12 cellular contexts compared by ENCODE assay signal in the genomic region with DNA sequence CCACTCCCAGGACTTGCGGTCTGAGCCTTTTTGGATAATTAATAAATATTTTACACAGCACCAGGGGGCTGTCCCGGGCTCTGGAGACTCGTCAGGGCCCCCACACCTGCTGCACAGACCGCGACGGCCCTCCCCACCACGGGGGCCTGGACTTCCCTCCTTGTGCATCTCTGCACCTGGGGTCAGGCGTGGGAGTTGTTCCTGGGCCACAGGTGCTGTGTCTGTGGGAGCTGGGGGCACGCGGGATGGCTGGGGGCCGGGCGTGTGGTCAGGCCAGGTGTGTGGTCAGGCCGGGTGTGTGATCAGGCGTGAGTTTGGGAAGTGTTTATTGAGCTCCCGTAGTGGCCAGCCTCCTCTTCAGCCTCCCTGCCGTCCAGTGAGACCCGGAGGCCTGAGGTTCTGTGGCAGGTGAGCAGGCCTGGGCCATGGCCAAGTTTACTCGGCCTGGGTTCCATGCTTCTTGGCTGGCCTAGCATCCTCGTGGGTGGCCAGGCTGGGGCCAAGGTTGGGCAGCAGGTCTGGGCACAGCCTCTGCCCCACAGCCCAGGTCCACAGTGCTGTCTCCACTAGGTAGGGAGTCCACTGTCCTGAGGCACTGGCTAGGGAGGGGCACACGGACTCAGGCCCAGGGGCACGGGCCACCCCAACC. TPM values are rescaled to one million over a fixed set of nuclear protein-coding genes. Genes with fewer than 3 reads are reported as not detected.
DNase-seq lines count a peak whose midpoint lies in the region; ATAC-seq, FAIRE-seq and TF ChIP-seq lines count a peak whose summit lies in the region.
"Had no signal": no experiment of that assay in that cellular context is flagged by ENCODE, and none has a peak within 500 bp of the region (broad histone marks: within the 10 kb centered on the region; RNA-seq: fewer than 3 reads in every experiment).

No MANE protein-coding gene starts in this region.

- H2BK120ac ChIP-seq in IMR-90 (ENCODE audit: low read depth, low read length) = no peak overlapping the region

- no peak overlapping the region for H3K4ac ChIP-seq in IMR-90 (ENCODE audit: low read depth, low read length)

- no peak overlapping the region for H2BK15ac ChIP-seq in IMR-90 (ENCODE audit: low read depth, low read length)

- no peak overlapping the region for H3K23ac ChIP-seq in IMR-90 (ENCODE audit: low read depth, low read length)

- no peak overlapping the region for H3K14ac ChIP-seq in IMR-90 (replicated peaks; ENCODE audit: low read depth, low read length)

- 83% methylated on average over 9 of the region's 21 CpGs; no CpG with 5 or more reads in 1 of the 2 experiments for WGBS in IMR-90 (ENCODE audit: extremely low coverage in 2 of 2, insufficient read length in 1 of 2), 2 experiments

- H4K91ac ChIP-seq in IMR-90 (ENCODE audit: insufficient read depth, low read depth, low read length) = no peak overlapping the region

- H3K36me3 ChIP-seq in A673 (ENCODE audit: insufficient read depth, low read length, poor library complexity, severe bottlenecking) (peaks cover 29% of the 10 kb centered on the region), IMR-90 (ENCODE audit: control insufficient read depth, insufficient read depth, low read length) (peaks cover 28% of the 10 kb centered on the region), kidney (ENCODE audit: control insufficient read depth in 1 of 2, insufficient read depth in 2 of 2, low read length in 2 of 2) (peaks cover 8 to 19% of the 10 kb centered on the region in 2 donors)

- no peak for ATAC-seq in IMR-90 (ENCODE audit: low read depth)
- no peak for ATAC-seq in activated CD8-positive, alpha-beta memory T cell treated with anti-CD3 and anti-CD28 coated beads, Interleukin-2, amount 10 ng/mL, durations not matched to agents 7 days and 5 days
- ATAC-seq in foreskin keratinocyte = no peak

- H3K4me1 ChIP-seq in A673 (ENCODE audit: insufficient read depth, low read length, poor library complexity, severe bottlenecking) (peaks cover 36% of the 10 kb centered on the region), IMR-90 (ENCODE audit: control insufficient read depth, insufficient read depth, low read length) (peaks cover 21% of the 10 kb centered on the region), kidney (ENCODE audit: control insufficient read depth in 1 of 2, insufficient read depth in 1 of 2, low read depth in 1 of 2, low read length in 2 of 2) (peaks cover 11 to 35% of the 10 kb centered on the region in 2 donors), foreskin keratinocyte (peaks cover 6% of the 10 kb centered on the region)

- H3K27me3 ChIP-seq in A673 (replicated peaks; ENCODE audit: insufficient read depth, low read depth, low read length, poor library complexity) (no peaks in the 10 kb centered on the region), IMR-90 (ENCODE audit: control insufficient read depth, insufficient read depth, low read length) (no peaks in the 10 kb centered on the region), foreskin keratinocyte (no peaks in the 10 kb centered on the region)
- H3K27me3 ChIP-seq: dorsolateral prefrontal cortex, upper lobe of right lung had no signal

- no peak overlapping the region for H3K18ac ChIP-seq in IMR-90 (ENCODE audit: low read depth, low read length)

- POLR2A ChIA-PET in A673 (lab: Charles Lee; ENCODE audit: low non-redundant PET) = no interaction called here
- POLR2A ChIA-PET in IMR-90 (lab: Charles Lee; ENCODE audit: unreplicated experiment) = no interaction called here

- intact Hi-C loops in A673 (cut with micrococcal nuclease; ENCODE audit: unreplicated experiment) = no loop called here
- intact Hi-C loops in IMR-90 (cut with micrococcal nuclease) = no loop called here
- intact Hi-C loops in kidney (cut with DNase I) = no loop called here

- FAIRE-seq in kidney (lab: Jason Lieb, UNC) = no peak

- CTCF ChIA-PET in A673 (lab: Charles Lee) = no interaction called here
- CTCF ChIA-PET in IMR-90 (lab: Yijun Ruan, JAX) = no interaction called here
- CTCF ChIA-PET in activated CD8-positive, alpha-beta memory T cell treated with anti-CD3 and anti-CD28 coated beads, Interleukin-2, amount 10 ng/mL, durations not matched to agents 7 days and 5 days (lab: Charles Lee) = interaction anchor here (0.9 to 2.1 kb wide), 5 partner anchors 10 to 42 kb away, joined by 4 to 9 read pairs (median 4); a partner anchor contains a TSS

- in situ Hi-C loops in IMR-90 (cut with MboI; ENCODE audit: low sequenced_read_pairs) = no loop called here

- H4K8ac ChIP-seq in IMR-90 (ENCODE audit: low read depth in 2 of 2, low read length in 2 of 2) = no peak overlapping the region

- H3K27me3 Mint-ChIP-seq in activated CD8-positive, alpha-beta memory T cell treated with anti-CD3 and anti-CD28 coated beads, Interleukin-2, amount 10 ng/mL, durations not matched to agents 7 days and 5 days = peaks cover 12% of the 10 kb centered on the region

- H2BK20ac ChIP-seq in IMR-90 (ENCODE audit: low read depth, low read length) = no peak overlapping the region

- peak overlapping the region; percentile 5 for H2AK9ac ChIP-seq in IMR-90 (replicated peaks; ENCODE audit: low read depth, low read length, poor library complexity)

- peaks cover 6% of the 10 kb centered on the region for H3K36me3 Mint-ChIP-seq in activated CD8-positive, alpha-beta memory T cell treated with anti-CD3 and anti-CD28 coated beads, Interleukin-2, amount 10 ng/mL, durations not matched to agents 7 days and 5 days

- no peak overlapping the region for H3K56ac ChIP-seq in IMR-90 (ENCODE audit: extremely low read depth, insufficient read depth, low read length)

- H2AFZ ChIP-seq in IMR-90 (replicated peaks; ENCODE audit: low read length, poor library complexity) = no peak overlapping the region

- H3K9me3 Mint-ChIP-seq in activated CD8-positive, alpha-beta memory T cell treated with anti-CD3 and anti-CD28 coated beads, Interleukin-2, amount 10 ng/mL, durations not matched to agents 7 days and 5 days (ENCODE audit: low read depth) = no peaks in the 10 kb centered on the region

- H3K4me3 Mint-ChIP-seq in activated CD8-positive, alpha-beta memory T cell treated with anti-CD3 and anti-CD28 coated beads, Interleukin-2, amount 10 ng/mL, durations not matched to agents 7 days and 5 days = no peak overlapping the region

- H3K27ac ChIP-seq in A673 (ENCODE audit: low read depth, low read length, poor library complexity, severe bottlenecking) (peak overlapping the region; percentile 85), IMR-90 (ENCODE audit: insufficient read depth, low read length) (no peak overlapping the region), kidney (ENCODE audit: low read depth in 2 of 2, low read length in 2 of 2) (no peak overlapping the region), foreskin keratinocyte (no peak overlapping the region)
- H3K27ac ChIP-seq: HL-60 had no signal

- peaks cover 46% of the 10 kb centered on the region for H4K20me1 ChIP-seq in IMR-90 (ENCODE audit: insufficient read depth, low read length)

- H3K4me2 ChIP-seq in IMR-90 (ENCODE audit: low read depth, low read length) = no peak overlapping the region

- dilution Hi-C loops in IMR-90 (cut with HindIII; ENCODE audit: low sequenced_read_pairs, unreplicated experiment) = no loop called here

- peak overlapping the region; percentile 67; the same call in 1 of the 2 replicates for H2AK5ac ChIP-seq in IMR-90 (ENCODE audit: low read depth, low read length)

- no peak overlapping the region for H2BK5ac ChIP-seq in IMR-90 (ENCODE audit: low read depth, low read length, poor library complexity, severe bottlenecking)

- H3K9me1 ChIP-seq in IMR-90 (ENCODE audit: insufficient read depth, low read length) = peaks cover 15% of the 10 kb centered on the region

- H3K4me3 ChIP-seq in A673 (ENCODE audit: low read depth, low read length, poor library complexity, severe bottlenecking) = no peak overlapping the region
- no peak overlapping the region for H3K4me3 ChIP-seq in IMR-90 (ENCODE audit: insufficient read depth, low read depth, low read length)
- no peak overlapping the region for H3K4me3 ChIP-seq in kidney (ENCODE audit: low read length in 2 of 2)

- H3K9me3 ChIP-seq in A673 (ENCODE audit: low read depth, low read length, poor library complexity, severe bottlenecking) (no peaks in the 10 kb centered on the region), IMR-90 (ENCODE audit: control insufficient read depth, insufficient read depth, low read length) (no peaks in the 10 kb centered on the region), kidney (ENCODE audit: control insufficient read depth in 1 of 2, low read length in 2 of 2) (no peaks in the 10 kb centered on the region)
- H3K9me3 ChIP-seq: upper lobe of right lung had no signal

- DNase-seq in A673 (ENCODE audit: low spot score) (no peak), IMR-90 (no peak), cerebellum (ENCODE audit: low spot score) (peak; percentile 72), kidney (no peak), foreskin keratinocyte (no peak)
- DNase-seq in activated CD8-positive, alpha-beta memory T cell treated with anti-CD3 and anti-CD28 coated beads, Interleukin-2, amount 10 ng/mL, durations not matched to agents 7 days and 5 days = no peak
- DNase-seq: HCEC 1CT; SIG-M5; stimulated activated CD8-positive, alpha-beta memory T cell treated with anti-CD3 and anti-CD28 coated beads, Interleukin-4, amount 100 ng/mL, for 48 hours; upper lobe of right lung had no signal

- no peak overlapping the region for H3K9ac ChIP-seq in IMR-90 (ENCODE audit: low read depth, low read length)
- H3K9ac ChIP-seq in kidney (ENCODE audit: low read length in 2 of 2) = no peak overlapping the region

- TF ChIP-seq CTCF in A673 (conservative IDR thresholded peaks at IDR 0.05; ENCODE audit: low read depth, low read length) = no peak
- TF ChIP-seq CTCF in IMR-90 (conservative IDR thresholded peaks at IDR 0.05; ENCODE audit: low read depth, low read length) = no peak
- TF ChIP-seq CTCF in kidney (IDR thresholded peaks at IDR 0.05; ENCODE audit: borderline replicate concordance, extremely low read depth, insufficient read depth) = no peak
- no peak for TF ChIP-seq CTCF in foreskin keratinocyte (conservative IDR thresholded peaks at IDR 0.05)

- H4K5ac ChIP-seq in IMR-90 (ENCODE audit: low read depth, low read length) = no peak overlapping the region

- H3K79me1 ChIP-seq in IMR-90 (ENCODE audit: low read depth in 1 of 2, low read length in 2 of 2) = peaks cover 9 to 40% of the 10 kb centered on the region in 2 experiments; a peak in 3 of 4 replicates

- no peak overlapping the region for H3K27ac Mint-ChIP-seq in activated CD8-positive, alpha-beta memory T cell treated with anti-CD3 and anti-CD28 coated beads, Interleukin-2, amount 10 ng/mL, durations not matched to agents 7 days and 5 days

- no peak for TF ChIP-seq POLR2A in IMR-90 (IDR thresholded peaks at IDR 0.05; ENCODE audit: low read depth, low read length)

- peaks cover 32% of the 10 kb centered on the region for H3K4me1 Mint-ChIP-seq in activated CD8-positive, alpha-beta memory T cell treated with anti-CD3 and anti-CD28 coated beads, Interleukin-2, amount 10 ng/mL, durations not matched to agents 7 days and 5 days

- no TSS peak for BruUV-seq in A673 (replicated peaks; lab: Mats Ljungman, UMichigan)
- BruUV-seq in IMR-90 (replicated peaks; lab: Mats Ljungman, UMichigan) = no TSS peak

- no peak for TF ChIP-seq RAD21 in IMR-90 (IDR thresholded peaks at IDR 0.05; ENCODE audit: low read length)

RNA-seq across cellular contexts. Expression of a gene that starts 1.9 kb away (rescaled TPM):
- total RNA-seq in A673 (2021) (88.2 and 95.2 TPM in 2 replicates), IMR-90 (2012; rRNA removed) (162 and 183 TPM in 2 replicates), cerebellum (25.9 TPM), kidney (92.9 TPM), foreskin keratinocyte (125 and 138 TPM in 2 replicates)
- polyA plus RNA-seq in IMR-90 (2012; rRNA removed) (186 and 195 TPM in 2 replicates), kidney (ENCODE audit: insufficient read depth, low read depth, low replicate concordance) (218 TPM), foreskin keratinocyte (167 and 172 TPM in 2 replicates)
- polyA plus RNA-seq in IMR-90 (2012; cell fraction: cytosol; rRNA removed) = 197 and 230 TPM in 2 replicates
- 258 and 444 TPM in 2 replicates for polyA plus RNA-seq in IMR-90 (2012; cell fraction: nucleus; rRNA removed; ENCODE audit: low replicate concordance)
- total RNA-seq in activated CD8-positive, alpha-beta memory T cell treated with anti-CD3 and anti-CD28 coated beads, Interleukin-2, amount 10 ng/mL, durations not matched to agents 7 days and 5 days = 10 to 100 TPM; 84.2 to 87.1 TPM

RNA-seq across cellular contexts. Expression of a gene that starts 2.9 kb away (rescaled TPM):
- total RNA-seq in A673 (2021) (1.5 and 2.3 TPM in 2 replicates), IMR-90 (2012; rRNA removed) (0.72 and 0.83 TPM in 2 replicates), cerebellum (2.7 TPM), kidney (0.88 TPM), foreskin keratinocyte (1.3 and 2.0 TPM in 2 replicates)
- polyA plus RNA-seq in IMR-90 (2012; rRNA removed) (4.1 and 4.8 TPM in 2 replicates), kidney (ENCODE audit: insufficient read depth, low read depth, low replicate concordance) (9.7 TPM), foreskin keratinocyte (1.6 and 3.0 TPM in 2 replicates)
- polyA plus RNA-seq in IMR-90 (2012; cell fraction: cytosol; rRNA removed) = 4.0 and 5.9 TPM in 2 replicates
- 37.4 and 102 TPM in 2 replicates for polyA plus RNA-seq in IMR-90 (2012; cell fraction: nucleus; rRNA removed; ENCODE audit: low replicate concordance)
- under 1 TPM; 0.37 to 0.79 TPM for total RNA-seq in activated CD8-positive, alpha-beta memory T cell treated with anti-CD3 and anti-CD28 coated beads, Interleukin-2, amount 10 ng/mL, durations not matched to agents 7 days and 5 days

RNA-seq across cellular contexts. Expression of a gene that starts 5.8 kb away (rescaled TPM):
- total RNA-seq in A673 (2021) (78.1 and 87.1 TPM in 2 replicates), IMR-90 (2012; rRNA removed) (17.2 and 17.7 TPM in 2 replicates), cerebellum (14.0 TPM), kidney (75.0 TPM), foreskin keratinocyte (42.3 and 45.9 TPM in 2 replicates)
- polyA plus RNA-seq in IMR-90 (2012; rRNA removed) (62.5 and 72.2 TPM in 2 replicates), kidney (ENCODE audit: insufficient read depth, low read depth, low replicate concordance) (80.4 TPM), foreskin keratinocyte (48.0 and 58.7 TPM in 2 replicates)
- 54.7 and 85.9 TPM in 2 replicates for polyA plus RNA-seq in IMR-90 (2012; cell fraction: cytosol; rRNA removed)
- polyA plus RNA-seq in IMR-90 (2012; cell fraction: nucleus; rRNA removed; ENCODE audit: low replicate concordance) = 54.8 and 132 TPM in 2 replicates
- 10 to 100 TPM; 30.5 to 37.1 TPM for total RNA-seq in activated CD8-positive, alpha-beta memory T cell treated with anti-CD3 and anti-CD28 coated beads, Interleukin-2, amount 10 ng/mL, durations not matched to agents 7 days and 5 days

RNA-seq across cellular contexts. Expression of a gene that starts 10.4 kb away (rescaled TPM):
- total RNA-seq in A673 (2021) (184 and 193 TPM in 2 replicates), IMR-90 (2012; rRNA removed) (20.0 and 20.3 TPM in 2 replicates), cerebellum (34.8 TPM), kidney (117 TPM), foreskin keratinocyte (70.3 and 75.5 TPM in 2 replicates)
- polyA plus RNA-seq in IMR-90 (2012; rRNA removed) (181 and 228 TPM in 2 replicates), kidney (ENCODE audit: insufficient read depth, low read depth, low replicate concordance) (90.5 TPM), foreskin keratinocyte (93.6 and 104 TPM in 2 replicates)
- 70.1 and 99.5 TPM in 2 replicates for polyA plus RNA-seq in IMR-90 (2012; cell fraction: cytosol; rRNA removed)
- polyA plus RNA-seq in IMR-90 (2012; cell fraction: nucleus; rRNA removed; ENCODE audit: low replicate concordance) = 1,124 and 3,095 TPM in 2 replicates
- 100 to 1,000 TPM; 134 to 168 TPM for total RNA-seq in activated CD8-positive, alpha-beta memory T cell treated with anti-CD3 and anti-CD28 coated beads, Interleukin-2, amount 10 ng/mL, durations not matched to agents 7 days and 5 days

RNA-seq across cellular contexts. Expression of a gene that starts 11.9 kb away (rescaled TPM):
- total RNA-seq in A673 (2021) (17.7 and 18.2 TPM in 2 replicates), IMR-90 (2012; rRNA removed) (0.72 and 1.1 TPM in 2 replicates), cerebellum (6.7 TPM), kidney (11.8 TPM), foreskin keratinocyte (7.9 and 8.2 TPM in 2 replicates)
- polyA plus RNA-seq in IMR-90 (2012; rRNA removed) (8.7 and 10.8 TPM in 2 replicates), kidney (ENCODE audit: insufficient read depth, low read depth, low replicate concordance) (7.2 TPM), foreskin keratinocyte (6.9 and 7.2 TPM in 2 replicates)
- 7.8 and 7.9 TPM in 2 replicates for polyA plus RNA-seq in IMR-90 (2012; cell fraction: cytosol; rRNA removed)
- 22.4 and 54.8 TPM in 2 replicates for polyA plus RNA-seq in IMR-90 (2012; cell fraction: nucleus; rRNA removed; ENCODE audit: low replicate concordance)
- 10 to 100 TPM; 18.9 to 19.4 TPM for total RNA-seq in activated CD8-positive, alpha-beta memory T cell treated with anti-CD3 and anti-CD28 coated beads, Interleukin-2, amount 10 ng/mL, durations not matched to agents 7 days and 5 days
